In genomic region chr17:5077781-5078105, GRCh38 we compare ENCODE assay signal across 10 cellular contexts. TPM values are rescaled to one million over a fixed set of nuclear protein-coding genes. Genes with fewer than 3 reads are reported as not detected.
DNase-seq lines count a peak whose midpoint lies in the region; ATAC-seq and TF ChIP-seq lines count a peak whose summit lies in the region.
"Had no signal": no experiment of that assay in that cellular context is flagged by ENCODE, and none has a peak within 500 bp of the region (broad histone marks: within the 10 kb centered on the region; RNA-seq: fewer than 3 reads in every experiment).

No MANE protein-coding gene starts in this region.

- no peak for TF ChIP-seq POLR2A in breast epithelium (IDR thresholded peaks at IDR 0.05)

- H3K9me3 Mint-ChIP-seq in MCF 10A (ENCODE audit: unreplicated experiment) = peaks cover 8% of the 10 kb centered on the region
- H3K9me3 Mint-ChIP-seq in chondrocyte (ENCODE audit: low read depth) = peaks cover under 1% of the 10 kb centered on the region

- POLR2A ChIA-PET in MCF 10A (lab: Yijun Ruan, JAX) = no interaction called here

- DNase-seq in breast epithelium (ENCODE audit: low spot score in 2 of 2) = no peak
- DNase-seq in MCF 10A (ENCODE audit: unreplicated experiment) = no peak
- peak; percentile 67 for DNase-seq in chondrocyte (ENCODE audit: low spot score)
- DNase-seq in ureter (ENCODE audit: low spot score) = peak; percentile 47
- DNase-seq in NCI-H187 (lab: John Stamatoyannopoulos, UW) = no peak
- no peak for DNase-seq in pons (ENCODE audit: low spot score)

- BruUV-seq in MCF 10A (replicated peaks; lab: Mats Ljungman, UMichigan) = no TSS peak

- H3K27me3 ChIP-seq in breast epithelium = no peaks in the 10 kb centered on the region
- H3K27me3 ChIP-seq in mononuclear cell (ENCODE audit: insufficient read depth, low read length) = no peaks in the 10 kb centered on the region

- H3K4me1 ChIP-seq in breast epithelium (no peaks in the 10 kb centered on the region), mononuclear cell (ENCODE audit: insufficient read depth, low read length) (peaks cover 15% of the 10 kb centered on the region)

- H3K4me3 ChIP-seq in breast epithelium (peak overlapping the region; percentile 61 to 96 (median 89)), mononuclear cell (ENCODE audit: low read length) (peak overlapping the region; percentile 66)

- peaks cover 6% of the 10 kb centered on the region for H3K36me3 Mint-ChIP-seq in MCF 10A (ENCODE audit: insufficient read depth, unreplicated experiment)
- peaks cover 2% of the 10 kb centered on the region for H3K36me3 Mint-ChIP-seq in chondrocyte (ENCODE audit: low read depth)

- no peak for ATAC-seq in GM21825 (IDR thresholded peaks at IDR 0.05; ENCODE audit: unreplicated experiment)

- CTCF ChIA-PET in MCF 10A (lab: Yijun Ruan, JAX) = no interaction called here

- TF ChIP-seq CTCF in breast epithelium (IDR thresholded peaks at IDR 0.05) (no peak), MCF 10A (IDR thresholded peaks at IDR 0.05; ENCODE audit: unreplicated experiment) (no peak), chondrocyte (IDR thresholded peaks at IDR 0.05) (no peak)

- intact Hi-C loops in breast epithelium (cut with DNase I; ENCODE audit: low total_unique reads) = no loop called here
- intact Hi-C loops in MCF 10A (cut with micrococcal nuclease) = no loop called here

- H3K36me3 ChIP-seq in breast epithelium = no peaks in the 10 kb centered on the region

- peaks cover 0 to under 1% of the 10 kb centered on the region in 2 donors for H3K9me3 ChIP-seq in breast epithelium
- H3K9me3 ChIP-seq in mononuclear cell (ENCODE audit: low read depth, low read length) = no peaks in the 10 kb centered on the region

- peak overlapping the region; percentile 90 to 96 for H3K27ac ChIP-seq in breast epithelium
- H3K27ac ChIP-seq: HL-60 had no signal

- H3K4me1 Mint-ChIP-seq in MCF 10A (ENCODE audit: insufficient read depth, unreplicated experiment) = no peaks in the 10 kb centered on the region
- peaks cover 4% of the 10 kb centered on the region for H3K4me1 Mint-ChIP-seq in chondrocyte (ENCODE audit: low read depth)

- H3K27me3 Mint-ChIP-seq in MCF 10A (ENCODE audit: insufficient read depth, unreplicated experiment) (no peaks in the 10 kb centered on the region), chondrocyte (ENCODE audit: low read depth) (peaks cover 3% of the 10 kb centered on the region)

- H3K4me3 Mint-ChIP-seq in MCF 10A (ENCODE audit: unreplicated experiment) (no peak overlapping the region), chondrocyte (ENCODE audit: unreplicated experiment) (peak overlapping the region; percentile 71)

- no peak overlapping the region for H3K27ac Mint-ChIP-seq in MCF 10A (ENCODE audit: low read depth, unreplicated experiment)
- no peak overlapping the region for H3K27ac Mint-ChIP-seq in chondrocyte (ENCODE audit: unreplicated experiment)

RNA-seq across cellular contexts. Expression of gene ZFP3, which starts 0.5 kb away (rescaled TPM):
- 1 to 10 TPM; 3.7 to 8.8 (median 4.9) TPM for total RNA-seq in breast epithelium
- not detected in 2 replicates for total RNA-seq in MCF 10A (2022)
- total RNA-seq in chondrocyte = 0.29 to 0.69 TPM (median 0.55 TPM) in 3 replicates
- total RNA-seq in mononuclear cell = 1.9 TPM
- 9.1 TPM for total RNA-seq in ureter
- total RNA-seq: G401 had no signal

RNA-seq across cellular contexts. Expression of gene ZNF232, which starts 33.9 kb away (rescaled TPM):
- 10 to 100 TPM in 1 of 3 donors, 1 to 10 TPM in 2; 5.1 to 13.8 (median 9.2) TPM for total RNA-seq in breast epithelium
- 8.8 and 11.6 TPM in 2 replicates for total RNA-seq in MCF 10A (2022)
- total RNA-seq in chondrocyte = 7.4 to 8.3 TPM (median 8.0 TPM) in 3 replicates
- total RNA-seq in mononuclear cell = 2.3 TPM
- total RNA-seq in ureter = 5.9 TPM

RNA-seq across cellular contexts. Expression of gene USP6, which starts 38.1 kb away (rescaled TPM):
- total RNA-seq in breast epithelium (under 1 TPM; 0.16 to 0.44 (median 0.33) TPM), MCF 10A (2022) (0.10 TPM in 1 of 2 replicates, not detected in the other), chondrocyte (0.10 to 0.15 TPM (median 0.12 TPM) in 3 replicates), mononuclear cell (0.10 TPM), ureter (0.08 TPM)
- total RNA-seq: G401 had no signal

RNA-seq across cellular contexts. Expression of gene SLC52A1, which starts 42.5 kb away (rescaled TPM):
- total RNA-seq in breast epithelium = under 1 TPM; 0.29 to 0.98 (median 0.32) TPM
- not detected in 2 replicates for total RNA-seq in MCF 10A (2022)
- not detected in 3 replicates for total RNA-seq in chondrocyte
- not detected for total RNA-seq in mononuclear cell
- 2.5 TPM for total RNA-seq in ureter
- total RNA-seq: G401 had no signal

Comparison
In these comparisons a context has a peak if more than half of its experiments do, and no peak if none do; other contexts are left out.
1. DNase-seq: peak in chondrocyte (single experiment) and ureter (single experiment); none in breast epithelium (0 of 2), MCF 10A (single experiment), NCI-H187 (0 of 2) and pons (single experiment).